Comparison of ENCODE assay signal across 10 cellular contexts in genomic region chrX:115892056-115892708, GRCh38.
DNase-seq lines count a peak whose midpoint lies in the region; ATAC-seq, FAIRE-seq and TF ChIP-seq lines count a peak whose summit lies in the region.
"Had no signal": no experiment of that assay in that cellular context is flagged by ENCODE, and none has a peak within 500 bp of the region (broad histone marks: within the 10 kb centered on the region; RNA-seq: fewer than 3 reads in every experiment).

No MANE protein-coding gene starts in this region.

- intact Hi-C loops in stomach (cut with DNase I; ENCODE audit: low total_unique reads), result no loop called here

- TF ChIP-seq POLR2A in H54 (IDR thresholded peaks at IDR 0.05; ENCODE audit: low read depth, low read length), result no peak
- TF ChIP-seq POLR2A in stomach (IDR thresholded peaks at IDR 0.05), result no peak

- ATAC-seq in HG03159 (IDR thresholded peaks at IDR 0.05; ENCODE audit: unreplicated experiment), result no peak
- ATAC-seq in GM18502 (IDR thresholded peaks at IDR 0.05; ENCODE audit: poor library complexity, unreplicated experiment), result no peak
- ATAC-seq: activated CD8-positive, alpha-beta T cell treated with anti-CD3 and anti-CD28 coated beads for 36 hours had no signal

- H3K27ac ChIP-seq in stomach, result peak overlapping the region in 3 of 5 donors; percentile 18 to 40 (median 32)

- peaks cover 0 to 49% (median 14%) of the 10 kb centered on the region in 4 donors for H3K9me3 ChIP-seq in stomach

- H3K36me3 ChIP-seq in stomach, result peaks cover 0 to 10% (median 4%) of the 10 kb centered on the region in 4 donors

- WGBS in stomach, 5 donors, result 72 to 89% (median 75%) methylated on average over 7 of the region's 7 CpGs

- no peak for TF ChIP-seq EP300 in stomach (IDR thresholded peaks at IDR 0.05)

- DNase-seq in H54 (ENCODE audit: insufficient read length, low spot score), result peak; percentile 13
- DNase-seq in RPMI7951 (ENCODE audit: low read depth), result peak; percentile 3
- peak; percentile 3 for DNase-seq in glomerular visceral epithelial cell (ENCODE audit: extremely low spot score)
- no peak for DNase-seq in stomach
- no peak for DNase-seq in HPDE6-E6E7 (ENCODE audit: extremely low spot score)
- no peak for DNase-seq in dedifferentiated amniotic fluid mesenchymal stem cell (ENCODE audit: extremely low spot score)
- DNase-seq: activated CD8-positive, alpha-beta T cell treated with anti-CD3 and anti-CD28 coated beads for 36 hours had no signal

- peak overlapping the region in 2 of 4 donors; percentile 19 to 44 for H3K4me3 ChIP-seq in stomach

- H3K4me1 ChIP-seq in stomach, result peaks cover 0 to 15% (median 7%) of the 10 kb centered on the region in 4 donors

- TF ChIP-seq CTCF in stomach (IDR thresholded peaks at IDR 0.05), result no peak

- H3K27me3 ChIP-seq in stomach, result no peaks in the 10 kb centered on the region

- no peak for FAIRE-seq in H54 (lab: Jason Lieb, UNC)
- FAIRE-seq: D721Med had no signal

Comparison
In these comparisons a context has a peak if more than half of its experiments do, and no peak if none do; other contexts are left out.
1. DNase-seq: peak in H54 (single experiment), RPMI7951 (single experiment) and glomerular visceral epithelial cell (single experiment); none in stomach (single experiment), HPDE6-E6E7 (single experiment) and dedifferentiated amniotic fluid mesenchymal stem cell (single experiment).